In the genomic region with DNA sequence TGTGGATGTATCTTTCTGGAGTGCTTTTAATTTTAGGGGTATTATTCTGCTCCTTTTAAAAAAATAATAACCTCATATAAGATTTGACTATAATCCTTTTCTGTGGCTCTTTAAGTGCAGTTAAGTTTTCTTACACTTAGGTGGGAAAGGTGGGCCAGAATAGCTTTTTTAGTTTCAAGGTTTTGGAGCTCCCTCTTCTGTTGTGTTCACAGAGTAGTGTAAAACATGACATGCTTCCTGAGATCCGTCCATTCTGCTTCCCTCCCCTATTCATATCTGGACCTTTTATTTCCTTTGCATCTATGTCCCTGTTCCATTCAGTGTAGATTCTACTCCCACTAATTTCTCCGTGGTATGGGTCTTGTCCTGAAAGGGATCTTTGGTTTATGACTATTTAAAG, we compare ENCODE assay signal across 11 cellular contexts. TPM values are rescaled to one million over a fixed set of nuclear protein-coding genes. Genes with fewer than 3 reads are reported as not detected.
DNase-seq lines count a peak whose midpoint lies in the region; ATAC-seq, FAIRE-seq and TF ChIP-seq lines count a peak whose summit lies in the region.
"Had no signal": no experiment of that assay in that cellular context is flagged by ENCODE, and none has a peak within 500 bp of the region (broad histone marks: within the 10 kb centered on the region; RNA-seq: fewer than 3 reads in every experiment).

No MANE protein-coding gene starts in this region.

- H4K5ac ChIP-seq in H1 (ENCODE audit: insufficient read length, low read depth, low read length): no peak overlapping the region

- H2AK5ac ChIP-seq in H1 (ENCODE audit: low read depth, low read length): no peak overlapping the region

- H4K91ac ChIP-seq in H1 (replicated peaks; ENCODE audit: insufficient read length, low read length): no peak overlapping the region

- no peak overlapping the region for H3K27ac Mint-ChIP-seq in activated T-cell treated with anti-CD3 and anti-CD28 coated beads, Interleukin-2, amount 50 U/mL, for 24 hours
- H3K27ac Mint-ChIP-seq in mesothelial cell of epicardium: no peak overlapping the region

- no peak overlapping the region for H2BK20ac ChIP-seq in H1 (ENCODE audit: low read length)

- no peaks in the 10 kb centered on the region for H3K79me2 ChIP-seq in H1 (ENCODE audit: control insufficient read depth in 1 of 2, insufficient read depth in 2 of 2, low read length in 2 of 2)

- POLR2A ChIA-PET in H1 (lab: Charles Lee; ENCODE audit: partially characterized antibody): interaction anchor here (0.8 to 1.5 kb wide), 2 partner anchors 11 to 13 kb away, joined by 4 read pairs; no protein-coding TSS in a partner anchor

- ATAC-seq in GM21528 (IDR thresholded peaks at IDR 0.05; ENCODE audit: low FRiP score, unreplicated experiment): no peak

- H3K36me3 ChIP-seq in H1 (ENCODE audit: control insufficient read depth in 2 of 4, insufficient read depth in 4 of 4, low read length in 3 of 4): no peaks in the 10 kb centered on the region; a peak in 1 of 8 replicates

- no peak overlapping the region for H3K9ac ChIP-seq in H1 (replicated peaks in 1 of 4; ENCODE audit: extremely low read depth in 1 of 4, low read depth in 3 of 4, low read length in 3 of 4)

- no peaks in the 10 kb centered on the region for H3K4me1 Mint-ChIP-seq in activated T-cell treated with anti-CD3 and anti-CD28 coated beads, Interleukin-2, amount 50 U/mL, for 24 hours (ENCODE audit: low read depth)
- no peaks in the 10 kb centered on the region for H3K4me1 Mint-ChIP-seq in mesothelial cell of epicardium

- no peak for TF ChIP-seq EP300 in H1 (IDR thresholded peaks at IDR 0.05; ENCODE audit: borderline replicate concordance in 1 of 2, low read depth in 2 of 2, low read length in 2 of 2)

- no peak overlapping the region for H3K23ac ChIP-seq in H1 (ENCODE audit: insufficient read length)

- no peaks in the 10 kb centered on the region for H3K27me3 ChIP-seq in H1 (replicated peaks in 1 of 4; ENCODE audit: control insufficient read depth in 3 of 4, extremely low read depth in 1 of 4, insufficient read depth in 3 of 4, low read length in 3 of 4)

- H3K4me3 Mint-ChIP-seq in activated T-cell treated with anti-CD3 and anti-CD28 coated beads, Interleukin-2, amount 50 U/mL, for 24 hours: no peak overlapping the region
- H3K4me3 Mint-ChIP-seq in mesothelial cell of epicardium: no peak overlapping the region

- no peak for TF ChIP-seq POLR2A in H1 (IDR thresholded peaks at IDR 0.05; ENCODE audit: control extremely low read depth in 1 of 2, low read depth in 2 of 2, low read length in 2 of 2)

- WGBS in H1 (ENCODE audit: extremely low coverage in 1 of 2, insufficient coverage in 1 of 2, insufficient read length in 1 of 2, insufficient replicate concordance in 2 of 2, low coverage in 1 of 2, low lambda C conversion rate in 2 of 2, missing lambda C conversion rate in 1 of 2), 2 experiments: 41% methylated on average over 2 of the region's 2 CpGs; no CpG with 5 or more reads in 1 of the 2 experiments

- peak; percentile 5 for DNase-seq in NCI-H69 (lab: John Stamatoyannopoulos, UW)
- no peak for DNase-seq in H1 (ENCODE audit: low read depth in 1 of 2, low spot score in 2 of 2)
- no peak for DNase-seq in activated T-cell treated with anti-CD3 and anti-CD28 coated beads, Interleukin-2, amount 50 U/mL, for 24 hours
- DNase-seq in mesothelial cell of epicardium (ENCODE audit: low spot score in 2 of 2, unreplicated experiment in 2 of 2): no peak
- DNase-seq in UCSD-AML1 (lab: John Stamatoyannopoulos, UW; ENCODE audit: unreplicated experiment): no peak
- DNase-seq: activated CD8-positive, alpha-beta memory T cell treated with anti-CD3 and anti-CD28 coated beads, Interleukin-2, amount 50 U/mL, for 4 hours; NCI-H146 had no signal

- H2AFZ ChIP-seq in H1 (ENCODE audit: low read length): no peak overlapping the region

- no peak overlapping the region for H3K4me3 ChIP-seq in H1 (ENCODE audit: extremely low read depth in 1 of 4, insufficient read depth in 2 of 4, low read depth in 3 of 4, low read length in 4 of 4)

- H2BK12ac ChIP-seq in H1 (ENCODE audit: low read depth, low read length): no peak overlapping the region

- H3K18ac ChIP-seq in H1 (ENCODE audit: extremely low read depth, low read length): no peak overlapping the region

- no peak overlapping the region for H4K8ac ChIP-seq in H1 (ENCODE audit: extremely low read depth, insufficient read depth, low read length)

- no peaks in the 10 kb centered on the region for H3K79me1 ChIP-seq in H1 (ENCODE audit: low read depth, low read length)

- H3K27me3 Mint-ChIP-seq in activated T-cell treated with anti-CD3 and anti-CD28 coated beads, Interleukin-2, amount 50 U/mL, for 24 hours: peaks cover 14% of the 10 kb centered on the region
- H3K27me3 Mint-ChIP-seq in mesothelial cell of epicardium (ENCODE audit: low read depth): peaks cover 9% of the 10 kb centered on the region

- no peak overlapping the region for H3K14ac ChIP-seq in H1 (ENCODE audit: insufficient read length)

- H2BK120ac ChIP-seq in H1 (replicated peaks; ENCODE audit: low read depth, low read length): no peak overlapping the region

- H2BK15ac ChIP-seq in H1 (ENCODE audit: low read length): no peak overlapping the region

- CTCF ChIA-PET in H1 (lab: Charles Lee; ENCODE audit: partially characterized antibody): interaction anchor here (0.6 to 1.9 kb wide), 15 partner anchors 9 to 505 kb away, joined by 3 to 10 read pairs (median 3); partner anchors contain the start of genes KCTD19 and LRRC36

- FAIRE-seq in G401.6 (lab: Jason Lieb, UNC) (peak; percentile 69), H1 (lab: Jason Lieb, UNC) (no peak)
- FAIRE-seq: colon had no signal

- TF ChIP-seq CTCF in 22Rv1 (IDR thresholded peaks at IDR 0.05) (peak; percentile 18; the same call in 1 of the 2 replicates), H1 (IDR thresholded peaks at IDR 0.05; ENCODE audit: control extremely low read depth in 1 of 3, insufficient read depth in 1 of 3, low read depth in 1 of 3, low read length in 3 of 3) (no peak), mesothelial cell of epicardium (IDR thresholded peaks at IDR 0.05; ENCODE audit: unreplicated experiment) (no peak)

- H3K56ac ChIP-seq in H1 (replicated peaks; ENCODE audit: insufficient read length, low read depth, low read length): no peak overlapping the region

- peak; percentile 42 to 52 for TF ChIP-seq RAD21 in H1 (IDR thresholded peaks at IDR 0.05 in 1 of 2, conservative IDR thresholded peaks at IDR 0.05 in 1 of 2; ENCODE audit: low read depth in 2 of 2, low read length in 2 of 2)

- H2BK5ac ChIP-seq in H1 (ENCODE audit: low read depth, low read length): no peak overlapping the region

- peaks cover 9% of the 10 kb centered on the region for H3K9me3 Mint-ChIP-seq in activated T-cell treated with anti-CD3 and anti-CD28 coated beads, Interleukin-2, amount 50 U/mL, for 24 hours
- peaks cover 14% of the 10 kb centered on the region for H3K9me3 Mint-ChIP-seq in mesothelial cell of epicardium

- peaks cover 0 to 6% of the 10 kb centered on the region in 2 experiments; a peak in 1 of 4 replicates for H3K9me3 ChIP-seq in H1 (ENCODE audit: insufficient read depth in 2 of 2, low read depth in 1 of 2, low read length in 1 of 2)

- H4K20me1 ChIP-seq in H1 (replicated peaks in 1 of 2; ENCODE audit: control insufficient read depth in 1 of 2, insufficient read depth in 2 of 2, low read length in 2 of 2): no peaks in the 10 kb centered on the region

- H3K23me2 ChIP-seq in H1 (ENCODE audit: low read depth, low read length): no peaks in the 10 kb centered on the region

- no peaks in the 10 kb centered on the region for H3K36me3 Mint-ChIP-seq in activated T-cell treated with anti-CD3 and anti-CD28 coated beads, Interleukin-2, amount 50 U/mL, for 24 hours (ENCODE audit: low read depth)
- H3K36me3 Mint-ChIP-seq in mesothelial cell of epicardium: no peaks in the 10 kb centered on the region

- no peak overlapping the region for H3K27ac ChIP-seq in 22Rv1
- H3K27ac ChIP-seq in H1 (ENCODE audit: low read depth, low read length): no peak overlapping the region

- H3K4ac ChIP-seq in H1 (replicated peaks; ENCODE audit: insufficient read length, low read depth, low read length): no peak overlapping the region

- H3K4me2 ChIP-seq in H1 (ENCODE audit: insufficient read depth in 1 of 2, low read depth in 2 of 2, low read length in 2 of 2): no peak overlapping the region

- H3K4me1 ChIP-seq in H1 (replicated peaks in 1 of 4; ENCODE audit: control insufficient read depth in 3 of 4, insufficient read depth in 4 of 4, low read length in 3 of 4): no peaks in the 10 kb centered on the region

RNA-seq across cellular contexts. Expression of gene LRRC36, which starts 12.8 kb away (rescaled TPM):
- 0.44 TPM in 1 of 2 replicates, not detected in the other for total RNA-seq in H1 (2021; fragmentation: NEBNext Ultra II Directional; extraction: Animal tissue kit (Norgen Biotek cat#: 25700))
- 0.09 and 0.15 TPM in 2 replicates for polyA plus RNA-seq in H1 (2011; rRNA removed)
- 0.36 TPM for polyA plus RNA-seq in H1 (2011; cell fraction: cytosol; rRNA removed)
- polyA plus RNA-seq in H1 (2011; cell fraction: nucleus; rRNA removed): 0.21 TPM
- polyA plus RNA-seq in H1 (2012, experiment 1 of 2): 0.17 to 0.23 TPM (median 0.22 TPM) in 3 of 4 replicates, not detected in the other
- 0.16 TPM for polyA plus RNA-seq in H1 (2012, experiment 2 of 2)
- 0.08 TPM for polyA plus RNA-seq in H1 (2013, experiment 1 of 2)
- 0.04 TPM for polyA plus RNA-seq in H1 (2013, experiment 2 of 2)
- polyA minus RNA-seq in H1 (2011; rRNA and poly(A)+ RNA removed): 0.16 TPM in 1 of 2 replicates, not detected in the other
- polyA minus RNA-seq in H1 (2011; cell fraction: cytosol; rRNA and poly(A)+ RNA removed): not detected
- polyA minus RNA-seq in H1 (2011; cell fraction: nucleus; rRNA and poly(A)+ RNA removed): not detected
- total RNA-seq in mesothelial cell of epicardium: 0.20 to 0.55 TPM (median 0.36 TPM) in 3 replicates

RNA-seq across cellular contexts. Expression of gene KCTD19, which starts 12.9 kb away (rescaled TPM):
- 0.06 and 0.63 TPM in 2 replicates for total RNA-seq in H1 (2021; fragmentation: NEBNext Ultra II Directional; extraction: Animal tissue kit (Norgen Biotek cat#: 25700))
- 0.24 and 0.47 TPM in 2 replicates for polyA plus RNA-seq in H1 (2011; rRNA removed)
- polyA plus RNA-seq in H1 (2011; cell fraction: cytosol; rRNA removed): 0.37 TPM
- 1.0 TPM for polyA plus RNA-seq in H1 (2011; cell fraction: nucleus; rRNA removed)
- 0.23 to 0.84 TPM (median 0.54 TPM) in 4 replicates for polyA plus RNA-seq in H1 (2012, experiment 1 of 2)
- not detected for polyA plus RNA-seq in H1 (2012, experiment 2 of 2)
- polyA plus RNA-seq in H1 (2013, experiment 1 of 2): 0.20 TPM
- 0.53 TPM for polyA plus RNA-seq in H1 (2013, experiment 2 of 2)
- 0.49 and 1.7 TPM in 2 replicates for polyA minus RNA-seq in H1 (2011; rRNA and poly(A)+ RNA removed)
- not detected for polyA minus RNA-seq in H1 (2011; cell fraction: cytosol; rRNA and poly(A)+ RNA removed)
- 0.20 TPM for polyA minus RNA-seq in H1 (2011; cell fraction: nucleus; rRNA and poly(A)+ RNA removed)
- 0.52 to 1.1 TPM (median 0.84 TPM) in 3 replicates for total RNA-seq in mesothelial cell of epicardium

RNA-seq across cellular contexts. Expression of gene TPPP3, which starts 53.8 kb away (rescaled TPM):
- 0.61 and 1.0 TPM in 2 replicates for total RNA-seq in H1 (2021; fragmentation: NEBNext Ultra II Directional; extraction: Animal tissue kit (Norgen Biotek cat#: 25700))
- 0.77 and 1.3 TPM in 2 replicates for polyA plus RNA-seq in H1 (2011; rRNA removed)
- polyA plus RNA-seq in H1 (2011; cell fraction: cytosol; rRNA removed): 1.4 TPM
- 1.4 TPM for polyA plus RNA-seq in H1 (2011; cell fraction: nucleus; rRNA removed)
- polyA plus RNA-seq in H1 (2012, experiment 1 of 2): 0.70 to 1.4 TPM (median 0.81 TPM) in 4 replicates
- 0.79 TPM for polyA plus RNA-seq in H1 (2012, experiment 2 of 2)
- polyA plus RNA-seq in H1 (2013, experiment 1 of 2): 0.51 TPM
- 0.39 TPM for polyA plus RNA-seq in H1 (2013, experiment 2 of 2)
- polyA minus RNA-seq in H1 (2011; rRNA and poly(A)+ RNA removed): 0.34 TPM in 1 of 2 replicates, not detected in the other
- polyA minus RNA-seq in H1 (2011; cell fraction: cytosol; rRNA and poly(A)+ RNA removed): not detected
- polyA minus RNA-seq in H1 (2011; cell fraction: nucleus; rRNA and poly(A)+ RNA removed): 1.1 TPM
- total RNA-seq in mesothelial cell of epicardium: 5.5 to 6.2 TPM (median 5.7 TPM) in 3 replicates
